In the genomic region with DNA sequence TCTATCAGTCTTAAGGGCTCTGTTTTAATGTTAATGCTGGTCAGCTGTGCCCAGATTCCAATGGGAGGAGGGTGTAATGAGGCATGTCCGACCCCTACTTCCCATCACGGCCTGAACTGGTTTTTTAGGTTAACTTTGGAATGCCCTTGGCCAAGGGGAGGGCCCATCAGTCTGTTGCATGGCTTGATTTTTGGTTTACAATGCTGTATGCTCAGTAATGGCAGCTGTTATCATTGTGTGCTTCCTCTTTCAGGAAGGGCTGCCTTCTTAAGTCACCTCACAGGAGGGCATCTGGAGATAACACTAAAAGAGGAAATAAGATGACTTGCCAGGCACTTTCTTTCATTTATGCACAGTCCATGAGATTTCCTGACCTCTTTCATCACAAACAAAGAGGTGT, we compare ENCODE assay signal across 11 cellular contexts. TPM values are rescaled to one million over a fixed set of nuclear protein-coding genes. Genes with fewer than 3 reads are reported as not detected.
DNase-seq lines count a peak whose midpoint lies in the region; ATAC-seq and TF ChIP-seq lines count a peak whose summit lies in the region.
"Had no signal": no experiment of that assay in that cellular context is flagged by ENCODE, and none has a peak within 500 bp of the region (broad histone marks: within the 10 kb centered on the region; RNA-seq: fewer than 3 reads in every experiment).

No MANE protein-coding gene starts in this region.

- no peaks in the 10 kb centered on the region for H3K36me3 Mint-ChIP-seq in activated CD4-positive, alpha-beta T cell treated with anti-CD3 and anti-CD28 coated beads for 36 hours (ENCODE audit: low read depth)

- intact Hi-C loops in activated CD4-positive, alpha-beta T cell treated with anti-CD3 and anti-CD28 coated beads for 36 hours (cut with DNase I, micrococcal nuclease), result no loop called here

- POLR2A ChIA-PET in activated CD4-positive, alpha-beta T cell treated with anti-CD3 and anti-CD28 coated beads for 36 hours (lab: Charles Lee), result no interaction called here

- no peak overlapping the region for H2AFZ ChIP-seq in smooth muscle cell (ENCODE audit: low read depth)

- no peak overlapping the region for H3K27ac Mint-ChIP-seq in activated CD4-positive, alpha-beta T cell treated with anti-CD3 and anti-CD28 coated beads for 36 hours

- WGBS in HUES64, result 44% methylated on average over 2 of the region's 2 CpGs
- WGBS in smooth muscle cell (ENCODE audit: low lambda C conversion rate), result 34% methylated on average over 2 of the region's 2 CpGs

- H3K4me2 ChIP-seq in smooth muscle cell, result no peak overlapping the region

- H3K27ac ChIP-seq in HUES64 (ENCODE audit: low read depth, low read length), result peak overlapping the region; percentile 98
- H3K27ac ChIP-seq in smooth muscle cell (ENCODE audit: low read depth), result peak overlapping the region; percentile 45
- H3K27ac ChIP-seq: right lobe of liver had no signal

- no peaks in the 10 kb centered on the region for H3K27me3 Mint-ChIP-seq in activated CD4-positive, alpha-beta T cell treated with anti-CD3 and anti-CD28 coated beads for 36 hours

- no peak for TF ChIP-seq CTCF in fibroblast of pulmonary artery (IDR thresholded peaks at IDR 0.05; ENCODE audit: low read length, missing control alignments)
- no peak for TF ChIP-seq CTCF in smooth muscle cell (IDR thresholded peaks at IDR 0.05; ENCODE audit: borderline replicate concordance, insufficient read depth, poor library complexity, severe bottlenecking)

- H3K9me3 Mint-ChIP-seq in activated CD4-positive, alpha-beta T cell treated with anti-CD3 and anti-CD28 coated beads for 36 hours (ENCODE audit: low read depth), result no peaks in the 10 kb centered on the region

- H3K4me1 ChIP-seq in HUES64 (ENCODE audit: insufficient read depth, low read length), result 0 out of 2 replicates have a peak, but pooled peaks cover 4% of the 10 kb centered on the region
- peaks cover 43% of the 10 kb centered on the region for H3K4me1 ChIP-seq in smooth muscle cell (ENCODE audit: low read depth)
- H3K4me1 ChIP-seq: right lobe of liver had no signal

- H3K4me3 ChIP-seq in HUES64 (ENCODE audit: low read length) (no peak overlapping the region), fibroblast of pulmonary artery (replicated peaks; ENCODE audit: low read depth, low read length) (no peak overlapping the region), smooth muscle cell (no peak overlapping the region)
- H3K4me3 ChIP-seq: right lobe of liver had no signal

- H3F3A ChIP-seq in smooth muscle cell (ENCODE audit: low read depth), result peaks cover 6% of the 10 kb centered on the region

- no peaks in the 10 kb centered on the region for H3K79me2 ChIP-seq in smooth muscle cell (ENCODE audit: low read depth)

- no peak for ATAC-seq in activated CD4-positive, alpha-beta T cell treated with anti-CD3 and anti-CD28 coated beads for 36 hours
- no peak for ATAC-seq in HG02981 (IDR thresholded peaks at IDR 0.05; ENCODE audit: unreplicated experiment)

- H3K9ac ChIP-seq in HUES64 (ENCODE audit: low read depth, low read length), result peak overlapping the region; percentile 52; the same call in 1 of the 2 replicates
- no peak overlapping the region for H3K9ac ChIP-seq in smooth muscle cell (ENCODE audit: low read depth)

- H3K36me3 ChIP-seq in HUES64 (ENCODE audit: insufficient read depth, low read length) (no peaks in the 10 kb centered on the region), smooth muscle cell (ENCODE audit: low read depth) (no peaks in the 10 kb centered on the region)
- H3K36me3 ChIP-seq: right lobe of liver had no signal

- peak; percentile 72 for DNase-seq in RPMI7951 (ENCODE audit: low read depth)
- peak; percentile 55 for DNase-seq in fibroblast of pulmonary artery (ENCODE audit: low read depth)
- no peak for DNase-seq in smooth muscle cell (lab: John Stamatoyannopoulos, UW; ENCODE audit: unreplicated experiment)
- no peak for DNase-seq in activated CD4-positive, alpha-beta T cell treated with anti-CD3 and anti-CD28 coated beads for 36 hours
- DNase-seq in hypothalamus (lab: John Stamatoyannopoulos, UW), result no peak
- DNase-seq in stimulated activated CD4-positive, alpha-beta T cell treated with anti-CD3 and anti-CD28 coated beads, Interleukin-1b, Interleukin-23, amount 100 ng/mL, for 48 hours, result no peak
- DNase-seq: kidney, right lobe of liver had no signal

- no peaks in the 10 kb centered on the region for H3K4me1 Mint-ChIP-seq in activated CD4-positive, alpha-beta T cell treated with anti-CD3 and anti-CD28 coated beads for 36 hours

- H4K20me1 ChIP-seq in smooth muscle cell (ENCODE audit: low read depth), result no peaks in the 10 kb centered on the region

- H3K9me3 ChIP-seq in HUES64 (ENCODE audit: insufficient read depth, low read depth, low read length) (peaks cover 31% of the 10 kb centered on the region), smooth muscle cell (replicated peaks; ENCODE audit: low read depth) (no peaks in the 10 kb centered on the region)

- H3K27me3 ChIP-seq in HUES64 (ENCODE audit: insufficient read depth, low read length) (no peaks in the 10 kb centered on the region), smooth muscle cell (ENCODE audit: low read depth) (no peaks in the 10 kb centered on the region)
- H3K27me3 ChIP-seq: right lobe of liver had no signal

- no peak overlapping the region for H3K4me3 Mint-ChIP-seq in activated CD4-positive, alpha-beta T cell treated with anti-CD3 and anti-CD28 coated beads for 36 hours

- CTCF ChIA-PET in activated CD4-positive, alpha-beta T cell treated with anti-CD3 and anti-CD28 coated beads for 36 hours (lab: Charles Lee), result interaction anchor here (0.8 kb wide), 1 partner anchor 190 kb away, joined by 3 read pairs; no protein-coding TSS in a partner anchor

RNA-seq across cellular contexts. Expression of a gene that starts 36.3 kb away (rescaled TPM):
- polyA plus RNA-seq in HUES64 (2013, experiment 1 of 2), result not detected
- polyA plus RNA-seq in HUES64 (2013, experiment 2 of 2), result not detected
- not detected in 2 replicates for total RNA-seq in RPMI7951 (2014; rRNA removed; shearing (Covaris generic))
- not detected in 2 replicates for total RNA-seq in smooth muscle cell
- not detected in 2 replicates for polyA plus RNA-seq in smooth muscle cell
- total RNA-seq in activated CD4-positive, alpha-beta T cell treated with anti-CD3 and anti-CD28 coated beads for 36 hours, result not detected
- total RNA-seq: kidney; right lobe of liver; T-helper 2 cell treated with Interferon-gamma antibody and Interleukin-4, amounts not matched to agents 100 ng/mL and 5 ng/mL, for 36 hours had no signal

Comparison
In these comparisons a context has a peak if more than half of its experiments do, and no peak if none do; other contexts are left out.
1. DNase-seq: peak in RPMI7951 (single experiment) and fibroblast of pulmonary artery (single experiment); none in smooth muscle cell (single experiment), activated CD4-positive, alpha-beta T cell treated with anti-CD3 and anti-CD28 coated beads for 36 hours (single experiment), hypothalamus (0 of 51) and stimulated activated CD4-positive, alpha-beta T cell treated with anti-CD3 and anti-CD28 coated beads, Interleukin-1b, Interleukin-23, amount 100 ng/mL, for 48 hours (single experiment).